Comparison of ENCODE assay signal across 9 cellular contexts in genomic region chr2:54673501-54673998, GRCh38. TPM values are rescaled to one million over a fixed set of nuclear protein-coding genes. Genes with fewer than 3 reads are reported as not detected.
A peak's percentile ranks its signal among the peaks of the same experiment; 100 is the strongest.
DNase-seq lines count a peak whose midpoint lies in the region; ATAC-seq, FAIRE-seq and TF ChIP-seq lines count a peak whose summit lies in the region.
"Had no signal": no experiment of that assay in that cellular context is flagged by ENCODE, and none has a peak within 500 bp of the region (broad histone marks: within the 10 kb centered on the region; RNA-seq: fewer than 3 reads in every experiment).

No MANE protein-coding gene starts in this region.

- ATAC-seq in HG02642 (IDR thresholded peaks at IDR 0.05; ENCODE audit: poor library complexity, unreplicated experiment), result peak; percentile 59
- peak; percentile 63 for ATAC-seq in RWPE2 (ENCODE audit: low read depth)

- peak; percentile 74 for DNase-seq in GM03348 (ENCODE audit: low spot score)
- no peak for DNase-seq in RWPE2 (ENCODE audit: low spot score)
- peak; percentile 97 for DNase-seq in endothelial cell of umbilical vein (ENCODE audit: low read depth, low spot score)
- no peak for DNase-seq in nephron progenitor cell
- no peak for DNase-seq in NCI-H2081 (lab: John Stamatoyannopoulos, UW)
- no peak for DNase-seq in HAP-1 (ENCODE audit: low spot score in 2 of 2)
- no peak for DNase-seq in H54 (ENCODE audit: insufficient read length, low spot score)

- no peaks in the 10 kb centered on the region for H3K9me1 ChIP-seq in endothelial cell of umbilical vein (replicated peaks; ENCODE audit: control insufficient read depth, extremely low read depth, insufficient read depth, low read length)

- peak overlapping the region; percentile 65 for H3K9ac ChIP-seq in endothelial cell of umbilical vein (replicated peaks; ENCODE audit: extremely low read depth, insufficient read depth, low read length)

- H3K4me3 ChIP-seq in RWPE2 (ENCODE audit: severe bottlenecking) (no peak overlapping the region), endothelial cell of umbilical vein (replicated peaks in 1 of 3; ENCODE audit: insufficient read depth in 1 of 3, low read depth in 1 of 3, low read length in 3 of 3) (no peak overlapping the region), HAP-1 (no peak overlapping the region)

- H3K4me1 ChIP-seq in RWPE2 (ENCODE audit: insufficient read depth, poor library complexity, severe bottlenecking) (peaks cover 21% of the 10 kb centered on the region), endothelial cell of umbilical vein (ENCODE audit: control insufficient read depth, extremely low read depth, insufficient read depth, low read length) (peaks cover 14% of the 10 kb centered on the region), HAP-1 (no peaks in the 10 kb centered on the region)

- peaks cover 39% of the 10 kb centered on the region for H3K36me3 Mint-ChIP-seq in nephron progenitor cell (ENCODE audit: low read depth)
- H3K36me3 Mint-ChIP-seq: activated naive CD8-positive, alpha-beta T cell had no signal

- FAIRE-seq in endothelial cell of umbilical vein (lab: Jason Lieb, UNC), result peak; percentile 84
- FAIRE-seq in H54 (lab: Jason Lieb, UNC), result no peak

- peak overlapping the region; percentile 53 for H3K4me2 ChIP-seq in endothelial cell of umbilical vein (ENCODE audit: insufficient read depth, low read length)

- no peaks in the 10 kb centered on the region for H3K79me2 ChIP-seq in endothelial cell of umbilical vein (ENCODE audit: control insufficient read depth, insufficient read depth, low read length)

- H3K36me3 ChIP-seq in RWPE2 (ENCODE audit: low read depth) (peaks cover 11% of the 10 kb centered on the region), endothelial cell of umbilical vein (ENCODE audit: control insufficient read depth in 2 of 2, extremely low read depth in 1 of 2, insufficient read depth in 2 of 2, low read length in 2 of 2) (peaks cover 10 to 12% of the 10 kb centered on the region in 2 experiments), HAP-1 (replicated peaks) (peaks cover 9% of the 10 kb centered on the region)

- intact Hi-C loops in endothelial cell of umbilical vein (cut with micrococcal nuclease), result loop anchor here (1.0 to 2.0 kb wide), 2 partner anchors 39 to 501 kb away; no protein-coding TSS in a partner anchor

- H3K27ac Mint-ChIP-seq in nephron progenitor cell, result peak overlapping the region; percentile 84
- H3K27ac Mint-ChIP-seq: activated naive CD8-positive, alpha-beta T cell had no signal

- no peaks in the 10 kb centered on the region for H3K9me3 Mint-ChIP-seq in nephron progenitor cell

- BruUV-seq in endothelial cell of umbilical vein (replicated peaks; lab: Mats Ljungman, UMichigan), result no TSS peak

- no peaks in the 10 kb centered on the region for H4K20me1 ChIP-seq in endothelial cell of umbilical vein (replicated peaks; ENCODE audit: control insufficient read depth, extremely low read depth, insufficient read depth, low read length)

- in situ Hi-C loops in HAP-1 (cut with MboI; ENCODE audit: low sequenced_read_pairs), result loop anchor here (25.0 kb wide), 2 partner anchors 514 to 561 kb away; partner anchors contain the start of gene ACYP2

- TF ChIP-seq POLR2A in endothelial cell of umbilical vein (IDR thresholded peaks at IDR 0.05; ENCODE audit: low read depth, low read length) (no peak), H54 (IDR thresholded peaks at IDR 0.05; ENCODE audit: low read depth, low read length) (no peak)

- H3K27ac ChIP-seq in RWPE2 (ENCODE audit: poor library complexity, severe bottlenecking), result peak overlapping the region; percentile 46
- peak overlapping the region; percentile 89 for H3K27ac ChIP-seq in endothelial cell of umbilical vein (ENCODE audit: insufficient read depth, low read depth, low read length)

- POLR2A ChIA-PET in endothelial cell of umbilical vein (lab: Charles Lee), result interaction anchor here (0.6 kb wide), 1 partner anchor 117 kb away, joined by 5 read pairs; no protein-coding TSS in a partner anchor

- H3K9me3 ChIP-seq in RWPE2 (ENCODE audit: severe bottlenecking), result no peaks in the 10 kb centered on the region
- H3K9me3 ChIP-seq in endothelial cell of umbilical vein (replicated peaks; ENCODE audit: control insufficient read depth, insufficient read depth, low read length), result no peaks in the 10 kb centered on the region
- H3K9me3 ChIP-seq in HAP-1, result no peaks in the 10 kb centered on the region

- H3K27me3 Mint-ChIP-seq in nephron progenitor cell (ENCODE audit: low read depth, poor library complexity), result peaks cover 6% of the 10 kb centered on the region

- no peaks in the 10 kb centered on the region for H3K27me3 ChIP-seq in RWPE2 (ENCODE audit: insufficient read depth, poor library complexity, severe bottlenecking)
- H3K27me3 ChIP-seq in endothelial cell of umbilical vein (ENCODE audit: control insufficient read depth in 2 of 2, insufficient read depth in 2 of 2, low read length in 2 of 2), result peaks cover 0 to 2% of the 10 kb centered on the region in 2 experiments
- no peaks in the 10 kb centered on the region for H3K27me3 ChIP-seq in HAP-1 (ENCODE audit: low read depth)

- CTCF ChIA-PET in endothelial cell of umbilical vein (lab: Charles Lee), result interaction anchor here (1.0 to 7.0 kb wide), 7 partner anchors 8 to 567 kb away, joined by 3 to 69 read pairs (median 7); no protein-coding TSS in a partner anchor

- dilution Hi-C loops in endothelial cell of umbilical vein (cut with MboI; ENCODE audit: extremely low pct_ligation_motif_present, low sequenced_read_pairs), result no loop called here

- peak overlapping the region; percentile 27 for H2AFZ ChIP-seq in endothelial cell of umbilical vein (ENCODE audit: low read depth, low read length)

- peaks cover 27% of the 10 kb centered on the region for H3K4me1 Mint-ChIP-seq in nephron progenitor cell

- TF ChIP-seq CTCF in RWPE2 (IDR thresholded peaks at IDR 0.05; ENCODE audit: poor library complexity, severe bottlenecking) (no peak), endothelial cell of umbilical vein (IDR thresholded peaks at IDR 0.05; ENCODE audit: extremely low read depth in 1 of 2, insufficient read depth in 1 of 2, low read depth in 1 of 2, low read length in 2 of 2) (no peak), nephron progenitor cell (IDR thresholded peaks at IDR 0.05) (no peak)

- no peak overlapping the region for H3K4me3 Mint-ChIP-seq in nephron progenitor cell
- H3K4me3 Mint-ChIP-seq: activated naive CD8-positive, alpha-beta T cell had no signal

TF ChIP-seq in endothelial cell of umbilical vein, 7 proteins besides CTCF, POLR2A, EP300 and RAD21:
- TF ChIP-seq POLR2AphosphoS5 (IDR thresholded peaks at IDR 0.05; ENCODE audit: insufficient read depth, low read depth, low read length), result peak; percentile 70
- TF ChIP-seq MAX (IDR thresholded peaks at IDR 0.05; ENCODE audit: insufficient read depth, insufficient read length), result peak; percentile 15
- TF ChIP-seq FOS (IDR thresholded peaks at IDR 0.05; ENCODE audit: borderline replicate concordance, insufficient read depth, low read length), result no peak
- TF ChIP-seq EZH2 (IDR thresholded peaks at IDR 0.05; ENCODE audit: borderline replicate concordance, low read depth, low read length, severe bottlenecking), result no peak
- peak; percentile 22 for TF ChIP-seq MYC (IDR thresholded peaks at IDR 0.05; ENCODE audit: low read depth, low read length)
- peak; percentile 16 for TF ChIP-seq GATA2 (IDR thresholded peaks at IDR 0.05; ENCODE audit: insufficient read depth, insufficient read length, low read depth, low read length)
- peak; percentile 9 for TF ChIP-seq JUN (IDR thresholded peaks at IDR 0.05; ENCODE audit: borderline replicate concordance, insufficient read depth, insufficient read length, low read depth)

RNA-seq across cellular contexts. Expression of gene EML6, which starts 49.9 kb away (rescaled TPM):
- total RNA-seq in endothelial cell of umbilical vein, result 1.3 and 2.1 TPM in 2 replicates
- polyA plus RNA-seq in endothelial cell of umbilical vein, result 0.79 and 0.80 TPM in 2 replicates
- 0.35 and 0.79 TPM in 2 replicates for polyA plus RNA-seq in endothelial cell of umbilical vein (2011; cell fraction: cytosol; rRNA removed)
- 1.7 and 3.3 TPM in 2 replicates for polyA plus RNA-seq in endothelial cell of umbilical vein (2011; cell fraction: nucleus; rRNA removed)
- 0.54 and 0.67 TPM in 2 replicates for polyA plus RNA-seq in endothelial cell of umbilical vein (2012)
- 2.7 and 3.1 TPM in 2 replicates for polyA minus RNA-seq in endothelial cell of umbilical vein
- polyA minus RNA-seq in endothelial cell of umbilical vein (2011; cell fraction: cytosol; rRNA and poly(A)+ RNA removed), result 2.6 TPM
- 0.77 and 4.0 TPM in 2 replicates for polyA minus RNA-seq in endothelial cell of umbilical vein (2011; cell fraction: nucleus; rRNA and poly(A)+ RNA removed)

Comparison
In these comparisons a context has a peak if more than half of its experiments do, and no peak if none do; other contexts are left out.
1. DNase-seq: peak in GM03348 (single experiment) and endothelial cell of umbilical vein (single experiment); none in RWPE2 (single experiment), nephron progenitor cell (single experiment), NCI-H2081 (0 of 2), HAP-1 (0 of 2) and H54 (single experiment).